Comparison of ENCODE assay signal across 8 cellular contexts in the genomic region with DNA sequence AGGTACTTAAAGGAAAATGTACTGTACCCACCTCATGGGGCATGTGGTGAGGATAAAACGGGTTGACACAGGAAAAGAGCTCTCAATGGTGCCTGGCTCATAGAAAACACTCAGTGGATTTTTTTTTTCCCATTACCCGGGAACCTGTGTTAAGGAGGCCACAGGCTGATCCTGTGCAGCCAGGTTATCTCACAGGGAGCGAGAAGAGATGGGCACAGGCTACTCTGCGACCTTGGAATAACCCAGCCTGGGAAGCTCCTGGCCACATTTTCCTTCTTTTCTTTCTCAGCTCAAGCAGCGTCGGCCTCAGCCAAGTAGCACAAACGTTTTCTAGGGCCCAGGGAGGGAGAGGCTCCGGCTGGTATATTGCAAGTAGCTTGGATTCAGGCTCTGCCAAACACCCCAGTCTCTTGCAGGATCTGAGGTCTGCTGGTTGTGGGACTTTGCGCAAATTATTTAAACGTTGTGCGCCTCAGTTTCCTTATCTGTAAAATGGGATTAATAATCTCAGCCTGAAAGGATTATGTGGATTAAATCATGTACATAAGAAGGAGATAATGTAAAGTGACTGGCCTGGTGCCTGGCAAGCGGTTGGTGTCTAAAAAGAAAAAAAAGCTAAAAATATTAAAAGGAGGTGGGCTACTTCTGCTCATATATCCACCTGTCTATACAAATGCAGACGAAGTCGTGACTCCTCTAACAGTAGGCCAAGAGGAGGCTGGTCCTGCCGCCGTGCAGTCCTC. TPM values are rescaled to one million over a fixed set of nuclear protein-coding genes. Genes with fewer than 3 reads are reported as not detected.
A peak's percentile ranks its signal among the peaks of the same experiment; 100 is the strongest.
DNase-seq lines count a peak whose midpoint lies in the region; ATAC-seq and TF ChIP-seq lines count a peak whose summit lies in the region.

No MANE protein-coding gene starts in this region.

- no peaks in the 10 kb centered on the region for H3K9me3 ChIP-seq in gastrocnemius medialis

- peaks cover 51% of the 10 kb centered on the region for H3K4me1 Mint-ChIP-seq in activated naive CD4-positive, alpha-beta T cell treated with anti-CD3 and anti-CD28 coated beads for 36 hours (ENCODE audit: low read depth)
- H3K4me1 Mint-ChIP-seq in activated CD4-positive, alpha-beta memory T cell treated with anti-CD3 and anti-CD28 coated beads, Interleukin-2, amount 10 ng/mL, durations not matched to agents 7 days and 5 days, result peaks cover 66% of the 10 kb centered on the region
- peaks cover 19% of the 10 kb centered on the region for H3K4me1 Mint-ChIP-seq in glutamatergic neuron (ENCODE audit: low read depth, unreplicated experiment)

- POLR2A ChIA-PET in activated CD4-positive, alpha-beta memory T cell treated with anti-CD3 and anti-CD28 coated beads, Interleukin-2, amount 10 ng/mL, durations not matched to agents 7 days and 5 days (lab: Charles Lee), result interaction anchor here (0.6 to 5.9 kb wide), 23 partner anchors 11 to 218 kb away, joined by 3 to 93 read pairs (median 6); a partner anchor contains a TSS

- peaks cover 0 to under 1% of the 10 kb centered on the region in 2 donors for H3K36me3 ChIP-seq in gastrocnemius medialis

- H3K36me3 Mint-ChIP-seq in activated naive CD4-positive, alpha-beta T cell treated with anti-CD3 and anti-CD28 coated beads for 36 hours (ENCODE audit: low read depth), result peaks cover 54% of the 10 kb centered on the region
- peaks cover 46% of the 10 kb centered on the region for H3K36me3 Mint-ChIP-seq in activated CD4-positive, alpha-beta memory T cell treated with anti-CD3 and anti-CD28 coated beads, Interleukin-2, amount 10 ng/mL, durations not matched to agents 7 days and 5 days (ENCODE audit: low read depth)
- no peaks in the 10 kb centered on the region for H3K36me3 Mint-ChIP-seq in glutamatergic neuron (ENCODE audit: unreplicated experiment)

- intact Hi-C loops in activated naive CD4-positive, alpha-beta T cell treated with anti-CD3 and anti-CD28 coated beads for 36 hours (cut with micrococcal nuclease), result no loop called here
- intact Hi-C loops in gastrocnemius medialis (cut with DNase I; ENCODE audit: low total_unique reads), result loop anchor here (5.0 kb wide), 1 partner anchor 208 kb away; no protein-coding TSS in a partner anchor

- in situ Hi-C loops in gastrocnemius medialis (cut with MboI; ENCODE audit: low sequenced_read_pairs in 4 of 4), result no loop called here

- CTCF ChIA-PET in activated naive CD4-positive, alpha-beta T cell treated with anti-CD3 and anti-CD28 coated beads for 36 hours (lab: Charles Lee), result interaction anchor here (0.8 to 1.7 kb wide), 4 partner anchors 28 to 64 kb away, joined by 3 to 7 read pairs (median 4); no protein-coding TSS in a partner anchor
- CTCF ChIA-PET in activated CD4-positive, alpha-beta memory T cell treated with anti-CD3 and anti-CD28 coated beads, Interleukin-2, amount 10 ng/mL, durations not matched to agents 7 days and 5 days (lab: Charles Lee), result interaction anchor here (1.0 to 2.3 kb wide), 7 partner anchors 15 to 63 kb away, joined by 3 to 14 read pairs (median 5); a partner anchor contains a TSS

- no peaks in the 10 kb centered on the region for H3K27me3 ChIP-seq in gastrocnemius medialis

- peak; percentile 21 for DNase-seq in activated naive CD4-positive, alpha-beta T cell treated with anti-CD3 and anti-CD28 coated beads for 36 hours
- no peak for DNase-seq in activated naive CD4-positive, alpha-beta T cell treated with Interleukin-2 at 50 U/mL for 16 hours
- no peak for DNase-seq in activated CD4-positive, alpha-beta memory T cell treated with anti-CD3 and anti-CD28 coated beads, Interleukin-2, amount 10 ng/mL, durations not matched to agents 7 days and 5 days
- DNase-seq in glutamatergic neuron, result no peak
- DNase-seq in gastrocnemius medialis, result no peak
- no peak for DNase-seq in COR-L47 (lab: John Stamatoyannopoulos, UW)
- DNase-seq in NCI-H345 (lab: John Stamatoyannopoulos, UW), result no peak

- TF ChIP-seq CTCF in glutamatergic neuron (IDR thresholded peaks at IDR 0.05; ENCODE audit: partially characterized antibody, unreplicated experiment) (no peak), gastrocnemius medialis (IDR thresholded peaks at IDR 0.05 in 4 of 5, conservative IDR thresholded peaks at IDR 0.05 in 1 of 5) (no peak)

- no peaks in the 10 kb centered on the region for H3K9me3 Mint-ChIP-seq in activated naive CD4-positive, alpha-beta T cell treated with anti-CD3 and anti-CD28 coated beads for 36 hours
- no peaks in the 10 kb centered on the region for H3K9me3 Mint-ChIP-seq in activated CD4-positive, alpha-beta memory T cell treated with anti-CD3 and anti-CD28 coated beads, Interleukin-2, amount 10 ng/mL, durations not matched to agents 7 days and 5 days
- H3K9me3 Mint-ChIP-seq in glutamatergic neuron (ENCODE audit: unreplicated experiment), result peaks cover 8% of the 10 kb centered on the region

- peaks cover 30 to 42% of the 10 kb centered on the region in 2 donors for H3K4me1 ChIP-seq in gastrocnemius medialis

- TF ChIP-seq POLR2A in gastrocnemius medialis (IDR thresholded peaks at IDR 0.05), result no peak

- peak overlapping the region; percentile 93 to 98 (median 96) for H3K27ac ChIP-seq in gastrocnemius medialis

- no peaks in the 10 kb centered on the region for H3K27me3 Mint-ChIP-seq in activated naive CD4-positive, alpha-beta T cell treated with anti-CD3 and anti-CD28 coated beads for 36 hours (ENCODE audit: low read depth)
- H3K27me3 Mint-ChIP-seq in activated CD4-positive, alpha-beta memory T cell treated with anti-CD3 and anti-CD28 coated beads, Interleukin-2, amount 10 ng/mL, durations not matched to agents 7 days and 5 days, result no peaks in the 10 kb centered on the region
- no peaks in the 10 kb centered on the region for H3K27me3 Mint-ChIP-seq in glutamatergic neuron (ENCODE audit: unreplicated experiment)

- no peak for ATAC-seq in gastrocnemius medialis
- no peak for ATAC-seq in GM21360 (IDR thresholded peaks at IDR 0.05; ENCODE audit: unreplicated experiment)

- peak overlapping the region; percentile 99 for H3K27ac Mint-ChIP-seq in activated naive CD4-positive, alpha-beta T cell treated with anti-CD3 and anti-CD28 coated beads for 36 hours
- H3K27ac Mint-ChIP-seq in activated CD4-positive, alpha-beta memory T cell treated with anti-CD3 and anti-CD28 coated beads, Interleukin-2, amount 10 ng/mL, durations not matched to agents 7 days and 5 days, result peak overlapping the region; percentile 91
- peak overlapping the region; percentile 76 for H3K27ac Mint-ChIP-seq in glutamatergic neuron (ENCODE audit: unreplicated experiment)

- H3K4me3 ChIP-seq in gastrocnemius medialis, result peak overlapping the region; percentile 78 to 97 (median 88)

- H3K4me3 Mint-ChIP-seq in activated naive CD4-positive, alpha-beta T cell treated with anti-CD3 and anti-CD28 coated beads for 36 hours, result peak overlapping the region; percentile 93
- H3K4me3 Mint-ChIP-seq in activated CD4-positive, alpha-beta memory T cell treated with anti-CD3 and anti-CD28 coated beads, Interleukin-2, amount 10 ng/mL, durations not matched to agents 7 days and 5 days, result peak overlapping the region; percentile 85
- H3K4me3 Mint-ChIP-seq in glutamatergic neuron (ENCODE audit: unreplicated experiment), result peak overlapping the region; percentile 81

RNA-seq across cellular contexts. Expression of a gene that starts 2.1 kb away (rescaled TPM):
- total RNA-seq in activated naive CD4-positive, alpha-beta T cell treated with anti-CD3 and anti-CD28 coated beads for 36 hours, result 100 to 1,000 TPM; 443 to 448 TPM
- total RNA-seq in activated CD4-positive, alpha-beta memory T cell treated with anti-CD3 and anti-CD28 coated beads, Interleukin-2, amount 10 ng/mL, durations not matched to agents 7 days and 5 days, result 100 to 1,000 TPM; 550 to 553 TPM
- 26.5 TPM for total RNA-seq in glutamatergic neuron (ENCODE audit: unreplicated experiment)
- total RNA-seq in gastrocnemius medialis, result 100 to 1,000 TPM in 3 of 4 donors, 10 to 100 TPM in 1; 76.7 to 159 (median 118) TPM

RNA-seq across cellular contexts. Expression of a gene that starts 13.8 kb away (rescaled TPM):
- 10 to 100 TPM; 22.6 to 24.2 TPM for total RNA-seq in activated naive CD4-positive, alpha-beta T cell treated with anti-CD3 and anti-CD28 coated beads for 36 hours
- 10 to 100 TPM; 31.2 to 32.4 TPM for total RNA-seq in activated CD4-positive, alpha-beta memory T cell treated with anti-CD3 and anti-CD28 coated beads, Interleukin-2, amount 10 ng/mL, durations not matched to agents 7 days and 5 days
- total RNA-seq in glutamatergic neuron (ENCODE audit: unreplicated experiment) (3.3 TPM), gastrocnemius medialis (10 to 100 TPM in 2 of 4 donors, 1 to 10 TPM in 2; 5.3 to 13.5 (median 10.1) TPM)

RNA-seq across cellular contexts. Expression of a gene that starts 32.6 kb away (rescaled TPM):
- total RNA-seq in activated naive CD4-positive, alpha-beta T cell treated with anti-CD3 and anti-CD28 coated beads for 36 hours, result 100 to 1,000 TPM; 139 to 141 TPM
- 100 to 1,000 TPM; 132 to 133 TPM for total RNA-seq in activated CD4-positive, alpha-beta memory T cell treated with anti-CD3 and anti-CD28 coated beads, Interleukin-2, amount 10 ng/mL, durations not matched to agents 7 days and 5 days
- total RNA-seq in glutamatergic neuron (ENCODE audit: unreplicated experiment) (81.8 TPM), gastrocnemius medialis (100 to 1,000 TPM in 2 of 4 donors, 10 to 100 TPM in 2; 56.8 to 124 (median 92.4) TPM)
